In the genomic region with DNA sequence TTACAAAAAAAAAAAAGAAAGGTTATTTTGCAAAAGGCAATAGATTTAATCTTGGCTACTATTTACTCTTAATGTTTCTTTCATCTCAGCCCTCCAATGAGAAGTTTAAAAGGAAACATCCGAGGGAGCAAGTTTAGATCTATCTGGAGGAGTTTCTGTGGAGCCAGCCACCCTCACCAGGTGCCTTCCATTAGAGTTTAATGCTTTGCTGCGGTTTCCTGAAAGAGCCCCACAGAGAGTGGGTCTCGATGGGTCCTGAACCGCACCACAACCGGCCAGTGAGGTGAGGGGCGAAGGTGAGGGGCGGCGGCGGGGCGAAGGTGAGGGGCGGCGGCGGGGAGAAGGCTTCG, we compare ENCODE assay signal across 8 cellular contexts. TPM values are rescaled to one million over a fixed set of nuclear protein-coding genes. Genes with fewer than 3 reads are reported as not detected.
A peak's percentile ranks its signal among the peaks of the same experiment; 100 is the strongest.
DNase-seq lines count a peak whose midpoint lies in the region; ATAC-seq and TF ChIP-seq lines count a peak whose summit lies in the region.

No MANE protein-coding gene starts in this region.

- H3K27ac Mint-ChIP-seq in T-helper 2 cell treated with Interferon-gamma antibody and Interleukin-4, amounts not matched to agents 5 μg/mL and 100 μg/mL, for 36 hours, result peak overlapping the region; percentile 92
- peak overlapping the region; percentile 88 for H3K27ac Mint-ChIP-seq in osteocyte (ENCODE audit: unreplicated experiment)

- peaks cover 10% of the 10 kb centered on the region for H3K4me1 Mint-ChIP-seq in T-helper 2 cell treated with Interferon-gamma antibody and Interleukin-4, amounts not matched to agents 5 μg/mL and 100 μg/mL, for 36 hours (ENCODE audit: low read depth)
- H3K4me1 Mint-ChIP-seq in osteocyte (ENCODE audit: unreplicated experiment), result peaks cover 14% of the 10 kb centered on the region

- H3K27me3 Mint-ChIP-seq in T-helper 2 cell treated with Interferon-gamma antibody and Interleukin-4, amounts not matched to agents 5 μg/mL and 100 μg/mL, for 36 hours (ENCODE audit: low read depth), result peaks cover 6% of the 10 kb centered on the region
- no peaks in the 10 kb centered on the region for H3K27me3 Mint-ChIP-seq in osteocyte (ENCODE audit: unreplicated experiment)

- H3K9me3 Mint-ChIP-seq in T-helper 2 cell treated with Interferon-gamma antibody and Interleukin-4, amounts not matched to agents 5 μg/mL and 100 μg/mL, for 36 hours, result no peaks in the 10 kb centered on the region
- H3K9me3 Mint-ChIP-seq in osteocyte (ENCODE audit: unreplicated experiment), result no peaks in the 10 kb centered on the region

- TF ChIP-seq CTCF in GM06990 (IDR thresholded peaks at IDR 0.05; ENCODE audit: insufficient read depth, low read length, poor library complexity, severe bottlenecking) (no peak), fibroblast of the aortic adventitia (IDR thresholded peaks at IDR 0.05; ENCODE audit: insufficient read depth, low read length) (no peak), osteocyte (IDR thresholded peaks at IDR 0.05) (no peak)

- H3K36me3 Mint-ChIP-seq in T-helper 2 cell treated with Interferon-gamma antibody and Interleukin-4, amounts not matched to agents 5 μg/mL and 100 μg/mL, for 36 hours (ENCODE audit: low read depth), result no peaks in the 10 kb centered on the region
- H3K36me3 Mint-ChIP-seq in osteocyte (ENCODE audit: unreplicated experiment), result no peaks in the 10 kb centered on the region

- peak overlapping the region; percentile 93 for H3K4me3 Mint-ChIP-seq in T-helper 2 cell treated with Interferon-gamma antibody and Interleukin-4, amounts not matched to agents 5 μg/mL and 100 μg/mL, for 36 hours
- peak overlapping the region; percentile 82 for H3K4me3 Mint-ChIP-seq in osteocyte (ENCODE audit: unreplicated experiment)

- DNase-seq in GM06990 (ENCODE audit: extremely low read depth, insufficient read length) (no peak), fibroblast of the aortic adventitia (ENCODE audit: low read depth) (peak; percentile 2), osteocyte (ENCODE audit: extremely low spot score, unreplicated experiment) (no peak), Ammon's horn (ENCODE audit: low spot score) (no peak), NCI-H2029 (lab: John Stamatoyannopoulos, UW) (no peak), GM19238 (ENCODE audit: insufficient read length, low spot score) (no peak)
- DNase-seq in T-helper 2 cell treated with Interferon-gamma antibody and Interleukin-4, amounts not matched to agents 5 μg/mL and 100 μg/mL, for 36 hours (ENCODE audit: low spot score), result no peak

- peak; percentile 3 for ATAC-seq in HG02763 (IDR thresholded peaks at IDR 0.05; ENCODE audit: unreplicated experiment)

- H3K36me3 ChIP-seq in GM06990 (ENCODE audit: control insufficient read depth, insufficient read depth, low read length), result no peaks in the 10 kb centered on the region

- H3K4me3 ChIP-seq in GM06990 (replicated peaks; ENCODE audit: low read depth, low read length), result peak overlapping the region; percentile 70
- H3K4me3 ChIP-seq in fibroblast of the aortic adventitia (ENCODE audit: low read depth, low read length), result peak overlapping the region; percentile 88

- no peaks in the 10 kb centered on the region for H3K27me3 ChIP-seq in GM06990 (replicated peaks; ENCODE audit: control insufficient read depth, insufficient read depth, low read length)

RNA-seq across cellular contexts. Expression of a gene that starts 0.6 kb away (rescaled TPM):
- 2.0 and 4.0 TPM in 2 replicates for total RNA-seq in fibroblast of the aortic adventitia (ENCODE audit: low replicate concordance)
- total RNA-seq in osteocyte, result 12.7 and 13.4 TPM in 2 replicates

RNA-seq across cellular contexts. Expression of a gene that starts 0.8 kb away (rescaled TPM):
- total RNA-seq in fibroblast of the aortic adventitia (ENCODE audit: low replicate concordance) (0.63 and 2.9 TPM in 2 replicates), osteocyte (1.2 and 3.2 TPM in 2 replicates)
